Comparison of ENCODE assay signal across 9 cellular contexts in the genomic region with DNA sequence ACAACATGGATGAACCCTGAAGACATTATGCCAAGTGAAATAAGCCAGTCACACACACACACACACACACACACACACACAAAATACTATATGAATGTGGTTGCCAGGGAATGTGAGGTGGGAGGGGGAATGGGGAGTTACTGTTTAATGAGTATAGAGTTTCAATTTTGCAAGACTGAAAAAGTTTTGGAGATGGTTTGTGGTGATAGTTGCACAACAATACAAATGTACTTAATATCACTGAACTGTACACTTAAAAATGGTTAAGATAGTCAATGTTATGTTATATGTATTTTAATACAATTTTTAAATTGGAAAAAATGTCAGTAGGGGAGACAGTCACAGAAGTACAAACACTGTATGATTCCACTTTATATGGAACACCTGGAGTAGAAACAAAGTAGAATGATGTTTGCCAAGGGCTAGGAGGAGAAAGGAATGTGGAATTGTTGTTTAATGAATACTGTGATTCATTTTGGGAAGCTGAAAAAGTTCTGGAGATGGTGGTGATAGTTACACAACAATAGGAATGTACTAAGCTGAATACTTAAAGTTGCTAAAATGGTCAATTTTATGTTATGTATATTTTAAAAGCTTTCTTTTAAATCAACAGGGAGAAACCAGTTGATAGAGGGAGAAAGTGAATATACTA.
DNase-seq lines count a peak whose midpoint lies in the region; FAIRE-seq and TF ChIP-seq lines count a peak whose summit lies in the region.
"Had no signal": no experiment of that assay in that cellular context is flagged by ENCODE, and none has a peak within 500 bp of the region (broad histone marks: within the 10 kb centered on the region; RNA-seq: fewer than 3 reads in every experiment).

No MANE protein-coding gene starts in this region.

- no peaks in the 10 kb centered on the region for H3K27me3 ChIP-seq in dorsolateral prefrontal cortex

- DNase-seq in GM12892 (ENCODE audit: insufficient read length) (no peak), NOMO-1 treated with dmso at 0.1 percent for 144 hours (lab: John Stamatoyannopoulos, UW; ENCODE audit: unreplicated experiment) (peak; percentile 48), choroid plexus epithelial cell (ENCODE audit: low read depth) (peak; percentile 97), non-pigmented ciliary epithelial cell (ENCODE audit: low read depth) (peak; percentile 44), dorsolateral prefrontal cortex (no peak), activated gamma-delta T cell (lab: John Stamatoyannopoulos, UW) (no peak), activated gamma-delta T cell treated with Interleukin-2 at 50 U/mL for 16 hours (no peak), NK-92 (lab: John Stamatoyannopoulos, UW; ENCODE audit: unreplicated experiment) (no peak)
- DNase-seq: activated effector memory CD4-positive, alpha-beta T cell treated with Interleukin-2 at 50 U/mL for 16 hours had no signal

- H3K27ac ChIP-seq in dorsolateral prefrontal cortex: no peak overlapping the region

- intact Hi-C loops in dorsolateral prefrontal cortex (cut with DNase I): no loop called here

- no peak for FAIRE-seq in GM12892 (lab: Jason Lieb, UNC)

- no peak overlapping the region for H3K4me3 ChIP-seq in choroid plexus epithelial cell (ENCODE audit: low read depth, low read length)
- H3K4me3 ChIP-seq in dorsolateral prefrontal cortex: no peak overlapping the region

- 0 out of 2 replicates have a peak, but pooled peaks have one; percentile 4 for TF ChIP-seq POLR2A in GM12892 (IDR thresholded peaks at IDR 0.05; ENCODE audit: low read depth, low read length)

- no peak for TF ChIP-seq CTCF in choroid plexus epithelial cell (conservative IDR thresholded peaks at IDR 0.05; ENCODE audit: low read depth, low read length)
- TF ChIP-seq CTCF in dorsolateral prefrontal cortex (IDR thresholded peaks at IDR 0.05 in 54 of 56, conservative IDR thresholded peaks at IDR 0.05 in 2 of 56; ENCODE audit: low read depth in 1 of 56, partially characterized antibody in 56 of 56): no peak

Comparison
In these comparisons a context has a peak if more than half of its experiments do, and no peak if none do; other contexts are left out.
1. DNase-seq: peak in NOMO-1 treated with dmso at 0.1 percent for 144 hours (single experiment), choroid plexus epithelial cell (single experiment) and non-pigmented ciliary epithelial cell (single experiment); none in GM12892 (single experiment), dorsolateral prefrontal cortex (0 of 10), activated gamma-delta T cell (single experiment), activated gamma-delta T cell treated with Interleukin-2 at 50 U/mL for 16 hours (single experiment) and NK-92 (single experiment).